ENCODE assay signal across 1 cellular context in genomic region chr11:65440831-65441499, GRCh38.
A peak's percentile ranks its signal among the peaks of the same experiment; 100 is the strongest.
TF ChIP-seq lines count a peak whose summit lies in the region.

No MANE protein-coding gene starts in this region.

TF ChIP-seq in GM12878, 131 proteins besides CTCF, POLR2A, EP300 and RAD21 (continues in another document):
- TF ChIP-seq CHD2 (IDR thresholded peaks at IDR 0.05; ENCODE audit: borderline replicate concordance, low read depth, low read length) (peak; percentile 58; the same call in 1 of the 2 replicates), IRF4 (IDR thresholded peaks at IDR 0.05; ENCODE audit: low read depth, low read length) (peak; percentile 78; the same call in 1 of the 2 replicates), MTA2 (IDR thresholded peaks at IDR 0.05; ENCODE audit: low read depth) (peak; percentile 86), FOXM1 (IDR thresholded peaks at IDR 0.05; ENCODE audit: low read depth, low read length) (peak; percentile 96), NR2C1 (IDR thresholded peaks at IDR 0.05) (no peak), CHD4 (IDR thresholded peaks at IDR 0.05) (no peak), TCF7 (IDR thresholded peaks at IDR 0.05; ENCODE audit: borderline replicate concordance) (no peak), GABPA (IDR thresholded peaks at IDR 0.05; ENCODE audit: low read depth) (peak; percentile 58; the same call in 1 of the 2 replicates), SREBF1 (IDR thresholded peaks at IDR 0.05; ENCODE audit: low read length) (no peak), MEF2A (IDR thresholded peaks at IDR 0.05; ENCODE audit: insufficient read depth, low read depth, low read length) (peak; percentile 95), SREBF2 (IDR thresholded peaks at IDR 0.05; ENCODE audit: low read length) (no peak), MXI1 (IDR thresholded peaks at IDR 0.05; ENCODE audit: low read depth, low read length) (no peak; the same call in 1 of the 2 replicates), ETV6 (conservative IDR thresholded peaks at IDR 0.05 in 1 of 2, IDR thresholded peaks at IDR 0.05 in 1 of 2; ENCODE audit: borderline replicate concordance in 1 of 2, low read depth in 1 of 2) (peak in 1 of 2 experiments; percentile 86; a peak in 2 of 4 replicates), E2F8 (IDR thresholded peaks at IDR 0.05; ENCODE audit: low read depth, partially characterized antibody) (no peak), PML (IDR thresholded peaks at IDR 0.05; ENCODE audit: low read length) (peak; percentile 66; the same call in 1 of the 2 replicates), ATF7 (IDR thresholded peaks at IDR 0.05; ENCODE audit: low read depth) (peak; percentile 63), USF2 (IDR thresholded peaks at IDR 0.05; ENCODE audit: borderline replicate concordance, low read depth, low read length) (no peak), GATAD2B (conservative IDR thresholded peaks at IDR 0.05; ENCODE audit: low read depth) (peak; percentile 85), SKIL (IDR thresholded peaks at IDR 0.05; ENCODE audit: low read depth, poor library complexity, severe bottlenecking) (peak; percentile 88), POLR2AphosphoS5 (IDR thresholded peaks at IDR 0.05; ENCODE audit: low read length) (peak; percentile 59; the same call in 1 of the 2 replicates), ASH2L (IDR thresholded peaks at IDR 0.05; ENCODE audit: borderline replicate concordance, low read depth) (no peak), CREB1 (IDR thresholded peaks at IDR 0.05; ENCODE audit: low read depth) (peak; percentile 51), TARDBP (IDR thresholded peaks at IDR 0.05; ENCODE audit: borderline replicate concordance) (peak; percentile 67; the same call in 1 of the 2 replicates), SMAD5 (IDR thresholded peaks at IDR 0.05; ENCODE audit: low read depth) (peak; percentile 79), MYB (IDR thresholded peaks at IDR 0.05; ENCODE audit: borderline replicate concordance, low read depth, low read length) (no peak), BACH1 (IDR thresholded peaks at IDR 0.05; ENCODE audit: borderline replicate concordance) (0 out of 2 replicates have a peak, but pooled peaks have one; percentile 40), TAF1 (IDR thresholded peaks at IDR 0.05; ENCODE audit: borderline replicate concordance, low read depth, low read length) (no peak), TBL1XR1 (IDR thresholded peaks at IDR 0.05; ENCODE audit: low read depth, low read length) (peak; percentile 88; the same call in 1 of the 2 replicates), CUX1 (IDR thresholded peaks at IDR 0.05; ENCODE audit: insufficient replicate concordance, low read depth, low read length) (peak; percentile 86), RBBP5 (conservative IDR thresholded peaks at IDR 0.05) (no peak), RELA (IDR thresholded peaks at IDR 0.05; ENCODE audit: borderline replicate concordance, partially characterized antibody) (peak; percentile 9), ZBTB11 (CRISPR knock-in tag; IDR thresholded peaks at IDR 0.05) (no peak), ATF3 (IDR thresholded peaks at IDR 0.05; ENCODE audit: borderline replicate concordance, extremely low read depth, low read depth, low read length) (no peak), IRF3 (IDR thresholded peaks at IDR 0.05) (no peak), BCL11A (IDR thresholded peaks at IDR 0.05; ENCODE audit: low read depth, low read length) (peak; percentile 81), SP1 (IDR thresholded peaks at IDR 0.05; ENCODE audit: low read depth, low read length) (peak; percentile 63), ZBTB4 (CRISPR knock-in tag; IDR thresholded peaks at IDR 0.05) (no peak), RCOR1 (conservative IDR thresholded peaks at IDR 0.05; ENCODE audit: low read depth, low read length) (no peak), HDGF (IDR thresholded peaks at IDR 0.05) (no peak; the same call in 1 of the 2 replicates), NFXL1 (IDR thresholded peaks at IDR 0.05; ENCODE audit: borderline replicate concordance) (no peak), HDAC2 (IDR thresholded peaks at IDR 0.05) (no peak)
